ENCODE assay signal across 17 cellular contexts in genomic region chr7:116445447-116445846, GRCh38. TPM values are rescaled to one million over a fixed set of nuclear protein-coding genes. Genes with fewer than 3 reads are reported as not detected.
DNase-seq lines count a peak whose midpoint lies in the region; ATAC-seq and TF ChIP-seq lines count a peak whose summit lies in the region.
"Had no signal": no experiment of that assay in that cellular context is flagged by ENCODE, and none has a peak within 500 bp of the region (broad histone marks: within the 10 kb centered on the region; RNA-seq: fewer than 3 reads in every experiment).

No MANE protein-coding gene starts in this region.

- H3F3A ChIP-seq in MM.1S (ENCODE audit: insufficient read depth, low read length): no peaks in the 10 kb centered on the region

- H3K4me2 ChIP-seq in MM.1S (ENCODE audit: low read depth, low read length): peak overlapping the region; percentile 23; the same call in 1 of the 2 replicates
- H3K4me2 ChIP-seq: KMS-11 had no signal

- H3K36me3 ChIP-seq in MM.1S (replicated peaks; ENCODE audit: insufficient read depth, low read length): no peaks in the 10 kb centered on the region

- intact Hi-C loops in left cardiac atrium (cut with DNase I): loop anchor here in 1 of 2 donors (10.0 kb wide), 2 partner anchors 49 to 139 kb away; partner anchors contain the start of gene CAV2

- H3K9me3 ChIP-seq in MM.1S (replicated peaks; ENCODE audit: insufficient read depth, low read length): no peaks in the 10 kb centered on the region

- ATAC-seq in GM21717 (IDR thresholded peaks at IDR 0.05; ENCODE audit: unreplicated experiment) (peak; percentile 75), foreskin keratinocyte (no peak), GM21619 (IDR thresholded peaks at IDR 0.05; ENCODE audit: unreplicated experiment) (no peak), left cardiac atrium (no peak)
- ATAC-seq in activated CD4-positive, CD25-positive, alpha-beta regulatory T cell treated with anti-CD3 and anti-CD28 coated beads, Interleukin-2, amount 50 U/mL, for 24 hours: no peak
- ATAC-seq: T-helper 17 cell had no signal

- no peak overlapping the region for H3K4me3 ChIP-seq in GM12865 (ENCODE audit: low read depth, low read length)
- H3K4me3 ChIP-seq in MM.1S (ENCODE audit: low read length): no peak overlapping the region

- H4K20me1 ChIP-seq in MM.1S (ENCODE audit: insufficient read depth, low read length): no peaks in the 10 kb centered on the region

- no peak overlapping the region for H3K9ac ChIP-seq in MM.1S (ENCODE audit: low read length)
- H3K9ac ChIP-seq: KMS-11 had no signal

- H3K79me2 ChIP-seq in MM.1S (ENCODE audit: low read length): no peaks in the 10 kb centered on the region

- H3K4me1 ChIP-seq in MM.1S (ENCODE audit: low read length): peaks cover 13% of the 10 kb centered on the region
- peaks cover 44% of the 10 kb centered on the region for H3K4me1 ChIP-seq in foreskin keratinocyte

- H3K27ac ChIP-seq in MM.1S (ENCODE audit: low read length): no peak overlapping the region
- peak overlapping the region; percentile 19 for H3K27ac ChIP-seq in foreskin keratinocyte
- H3K27ac ChIP-seq: KMS-11 had no signal

- TF ChIP-seq CTCF in GM12865 (IDR thresholded peaks at IDR 0.05; ENCODE audit: insufficient read depth, low read depth, low read length, missing control alignments): no peak
- no peak for TF ChIP-seq CTCF in MM.1S (IDR thresholded peaks at IDR 0.05; ENCODE audit: low read length)
- TF ChIP-seq CTCF in foreskin keratinocyte (conservative IDR thresholded peaks at IDR 0.05): no peak

- no peaks in the 10 kb centered on the region for H3K9me2 ChIP-seq in MM.1S (replicated peaks; ENCODE audit: insufficient read depth, low read length)

- H3K27me3 ChIP-seq in MM.1S (replicated peaks; ENCODE audit: insufficient read depth, low read length) (no peaks in the 10 kb centered on the region), foreskin keratinocyte (no peaks in the 10 kb centered on the region)

- 0 out of 2 replicates have a peak overlapping the region, but pooled peaks have one; percentile 1 for H2AFZ ChIP-seq in MM.1S (ENCODE audit: low read length)

- DNase-seq in GM12865 (ENCODE audit: low read depth): peak; percentile 14
- DNase-seq in MM.1S: peak; percentile 12
- no peak for DNase-seq in foreskin keratinocyte
- no peak for DNase-seq in DMS79 (lab: John Stamatoyannopoulos, UW)
- no peak for DNase-seq in left cardiac atrium
- DNase-seq: C1 segment of cervical spinal cord, GF-D8, NCI-H1048, NCI-H146, NCI-H2081 treated with DMSO at 0.1 percent for 48 hours, NCI-H510A treated with DMSO at 0.1 percent for 48 hours, SHP77 treated with DMSO at 0.1 percent for 48 hours, T-helper 17 cell had no signal

RNA-seq across cellular contexts. Expression of gene CAV2, which starts 54.1 kb away (rescaled TPM):
- 253 and 280 TPM in 2 replicates for total RNA-seq in foreskin keratinocyte
- polyA plus RNA-seq in foreskin keratinocyte: 181 and 220 TPM in 2 replicates
- 100 to 1,000 TPM; 167 to 244 TPM for total RNA-seq in left cardiac atrium

Comparison
In these comparisons a context has a peak if more than half of its experiments do, and no peak if none do; other contexts are left out.
1. DNase-seq: peak in GM12865 (single experiment) and MM.1S (single experiment); none in foreskin keratinocyte (0 of 2), DMS79 (single experiment) and left cardiac atrium (single experiment).